27 cellular contexts compared by ENCODE assay signal in the genomic region with DNA sequence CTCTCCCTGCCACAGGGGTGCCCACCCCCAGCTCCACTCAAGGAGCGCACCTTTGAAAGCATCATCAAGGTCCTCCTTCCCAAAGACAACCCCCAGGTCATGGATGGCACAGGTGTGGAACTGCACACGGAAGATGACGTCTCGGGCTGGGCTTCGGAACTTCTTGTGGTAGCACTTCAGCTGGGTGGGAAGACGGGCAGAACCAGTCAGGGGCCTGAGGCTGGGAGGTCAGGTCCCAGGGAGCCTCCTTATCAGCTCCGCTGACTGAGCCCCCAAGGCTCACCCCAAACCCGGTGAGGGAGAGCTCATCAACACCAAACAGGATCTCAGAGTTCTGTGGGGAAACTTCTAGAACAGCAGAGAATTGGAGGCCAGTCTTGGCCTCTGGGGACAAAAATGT.
"Had no signal": no experiment of that assay in that cellular context is flagged by ENCODE, and none has a peak within 500 bp of the region (broad histone marks: within the 10 kb centered on the region; RNA-seq: fewer than 3 reads in every experiment).

No MANE protein-coding gene starts in this region.

- DNase-seq: activated CD4-positive, alpha-beta T cell treated with anti-CD3 and anti-CD28 coated beads for 4 hours; activated CD4-positive, alpha-beta T cell treated with anti-CD3 and anti-CD28 coated beads, Interleukin-2, amount 50 U/mL, for 4 hours; activated effector memory CD4-positive, alpha-beta T cell treated with Interleukin-2 at 50 U/mL for 16 hours; activated naive CD4-positive, alpha-beta T cell treated with Interleukin-2 at 50 U/mL for 16 hours; activated T-cell treated with anti-CD3 and anti-CD28 coated beads for 4 hours; activated T-cell treated with anti-CD3 and anti-CD28 coated beads, Interleukin-2, amount 50 U/mL, for 72 hours; anterior cingulate cortex; body of pancreas; cerebellar nuclear complex; colonic mucosa; effector memory CD8-positive, alpha-beta T cell; erythroblast; foreskin fibroblast; heart right ventricle; islet precursor cell; left ventricle myocardium superior; mammary epithelial cell; naive thymus-derived CD4-positive, alpha-beta T cell; nucleus accumbens; pancreas; psoas muscle; stimulated activated naive CD4-positive, alpha-beta T cell treated with Interleukin-2 at 50 U/mL for 16 hours; T-helper 9 cell; upper lobe of right lung had no signal

- H3K4me1 ChIP-seq: colonic mucosa, pancreas had no signal

- FAIRE-seq: pancreas, TTC549 had no signal

- ATAC-seq: activated T-cell treated with anti-CD3 and anti-CD28 coated beads, Interleukin-2, amount 50 U/mL, for 72 hours; body of pancreas; effector memory CD8-positive, alpha-beta T cell; heart right ventricle; left ventricle myocardium superior; naive thymus-derived CD4-positive, alpha-beta T cell; pancreas; psoas muscle; upper lobe of right lung had no signal

- H3K27ac ChIP-seq: body of pancreas, cardiac muscle cell, colonic mucosa, pancreas, psoas muscle, VCaP had no signal

- H3K27me3 ChIP-seq: body of pancreas, colonic mucosa, heart right ventricle, pancreas, upper lobe of right lung had no signal

- H3K4me3 ChIP-seq: body of pancreas, cardiac muscle cell, colonic mucosa, heart right ventricle, pancreas, psoas muscle, upper lobe of right lung had no signal

- H3K9me3 ChIP-seq: body of pancreas, colonic mucosa, heart right ventricle, pancreas, psoas muscle, upper lobe of right lung had no signal

- H3K36me3 ChIP-seq: cardiac muscle cell, colonic mucosa had no signal
